In the genomic region with DNA sequence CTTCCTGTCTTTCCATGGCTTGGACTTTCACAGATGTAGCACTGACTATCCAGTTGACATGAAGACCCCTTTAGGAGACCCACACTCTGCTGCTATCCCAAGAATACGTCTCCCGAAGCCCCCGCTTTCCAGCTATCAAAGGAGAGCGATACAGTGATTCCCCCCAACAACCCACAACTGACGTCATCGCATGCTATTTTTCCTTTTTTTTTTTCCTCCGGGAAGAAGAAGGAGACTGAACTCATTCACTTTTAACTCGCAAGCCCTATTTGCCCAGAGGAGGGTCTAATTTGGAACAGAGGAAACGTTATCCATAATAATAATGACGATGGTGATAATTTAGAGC, we compare ENCODE assay signal across 12 cellular contexts. TPM values are rescaled to one million over a fixed set of nuclear protein-coding genes. Genes with fewer than 3 reads are reported as not detected.
DNase-seq lines count a peak whose midpoint lies in the region; ATAC-seq and TF ChIP-seq lines count a peak whose summit lies in the region.
"Had no signal": no experiment of that assay in that cellular context is flagged by ENCODE, and none has a peak within 500 bp of the region (broad histone marks: within the 10 kb centered on the region; RNA-seq: fewer than 3 reads in every experiment).

No MANE protein-coding gene starts in this region.

- no peak overlapping the region for H3K27ac ChIP-seq in HUES6 (ENCODE audit: low read depth, low read length)
- peak overlapping the region; percentile 66 to 73 for H3K27ac ChIP-seq in breast epithelium
- H3K27ac ChIP-seq in stomach, result peak overlapping the region; percentile 37 to 81 (median 71)

- TF ChIP-seq POLR2A in breast epithelium (IDR thresholded peaks at IDR 0.05) (no peak), stomach (IDR thresholded peaks at IDR 0.05) (no peak), GM18505 (IDR thresholded peaks at IDR 0.05; ENCODE audit: borderline replicate concordance, extremely low read depth, insufficient read depth, insufficient read length) (no peak)

- no peak for TF ChIP-seq EP300 in stomach (IDR thresholded peaks at IDR 0.05)

- H3K36me3 ChIP-seq in HUES6 (ENCODE audit: control insufficient read depth, insufficient read depth, low read length) (no peaks in the 10 kb centered on the region), breast epithelium (no peaks in the 10 kb centered on the region), stomach (no peaks in the 10 kb centered on the region)

- 3 to 10% (median 8%) methylated on average over 10 of the region's 10 CpGs for WGBS in stomach, 5 donors

- H3K4me1 ChIP-seq in HUES6 (ENCODE audit: control insufficient read depth, insufficient read depth, low read length), result peaks cover 34% of the 10 kb centered on the region
- no peaks in the 10 kb centered on the region for H3K4me1 ChIP-seq in breast epithelium
- peaks cover 15 to 44% (median 29%) of the 10 kb centered on the region in 4 donors for H3K4me1 ChIP-seq in stomach

- no peak for ATAC-seq in GM18505 (IDR thresholded peaks at IDR 0.05; ENCODE audit: unreplicated experiment)
- ATAC-seq: naive thymus-derived CD4-positive, alpha-beta T cell had no signal

- intact Hi-C loops in breast epithelium (cut with DNase I; ENCODE audit: low total_unique reads) (no loop called here), stomach (cut with DNase I; ENCODE audit: low total_unique reads) (loop anchor here (10.0 kb wide), 2 partner anchors 419 to 499 kb away; no protein-coding TSS in a partner anchor), head of caudate nucleus (cut with DNase I) (loop anchor here (10.0 kb wide), 1 partner anchor 419 kb away; no protein-coding TSS in a partner anchor)

- peak overlapping the region; percentile 66 for H3K4me3 ChIP-seq in HUES6 (ENCODE audit: low read depth, low read length)
- H3K4me3 ChIP-seq in breast epithelium, result peak overlapping the region; percentile 52 to 78 (median 58)
- peak overlapping the region; percentile 49 to 63 (median 53) for H3K4me3 ChIP-seq in stomach

- TF ChIP-seq CTCF in breast epithelium (IDR thresholded peaks at IDR 0.05) (no peak), stomach (IDR thresholded peaks at IDR 0.05) (no peak)

- DNase-seq in breast epithelium (ENCODE audit: low spot score in 2 of 2) (no peak), kidney glomerular epithelial cell (lab: John Stamatoyannopoulos, UW) (peak; percentile 62), stomach (no peak), NCI-H1092 treated with DMSO at 0.1 percent for 48 hours (lab: John Stamatoyannopoulos, UW) (no peak), CD1c-positive myeloid dendritic cell (ENCODE audit: extremely low spot score) (no peak), head of caudate nucleus (no peak)
- DNase-seq: activated B cell treated with CpG ODN at 0.5 μM for 24 hours; central memory CD4-positive, alpha-beta T cell; naive thymus-derived CD4-positive, alpha-beta T cell; NCI-H2081 treated with DMSO at 0.1 percent for 48 hours had no signal

- H3K9ac ChIP-seq in HUES6 (ENCODE audit: low read length), result peak overlapping the region; percentile 68

- H3K27me3 ChIP-seq in HUES6 (ENCODE audit: control insufficient read depth, insufficient read depth, low read length) (peaks cover 83% of the 10 kb centered on the region), breast epithelium (peaks cover 0 to 4% of the 10 kb centered on the region in 2 donors), stomach (peaks cover 0 to 66% (median 19%) of the 10 kb centered on the region in 3 donors)

- no peaks in the 10 kb centered on the region for H3K9me3 ChIP-seq in HUES6 (ENCODE audit: control insufficient read depth, insufficient read depth, low read depth, low read length)
- no peaks in the 10 kb centered on the region for H3K9me3 ChIP-seq in breast epithelium
- no peaks in the 10 kb centered on the region for H3K9me3 ChIP-seq in stomach

RNA-seq across cellular contexts. Expression of a gene that starts 2.1 kb away (rescaled TPM):
- total RNA-seq in breast epithelium, result 1 to 10 TPM; 2.6 to 3.4 (median 3.4) TPM
- 10 to 100 TPM in 1 of 5 donors, 1 to 10 TPM in 2, under 1 TPM in 2; 0.45 to 11.7 (median 7.0) TPM for total RNA-seq in stomach
- polyA plus RNA-seq in stomach, result 1 to 10 TPM in 2 of 3 donors, under 1 TPM in 1; 0.73 to 2.6 (median 1.2) TPM
- total RNA-seq: activated B cell treated with CpG ODN at 0.5 μM for 24 hours had no signal
